ENCODE assay signal across 16 cellular contexts in genomic region chrX:146863566-146863965, GRCh38. TPM values are rescaled to one million over a fixed set of nuclear protein-coding genes. Genes with fewer than 3 reads are reported as not detected.
"Had no signal": no experiment of that assay in that cellular context is flagged by ENCODE, and none has a peak within 500 bp of the region (broad histone marks: within the 10 kb centered on the region; RNA-seq: fewer than 3 reads in every experiment).

No MANE protein-coding gene starts in this region.

- H3K27me3 ChIP-seq: gastrocnemius medialis, heart left ventricle had no signal

- H3K9ac ChIP-seq: parathyroid adenoma had no signal

- H3K4me3 ChIP-seq: gastrocnemius medialis, heart left ventricle, lung, mucosa of descending colon, thoracic aorta had no signal

- DNase-seq: activated CD4-positive, alpha-beta T cell treated with anti-CD3 and anti-CD28 coated beads, Interleukin-2, amount 10 ng/mL, durations not matched to agents 7 days and 5 days; activated CD4-positive, CD25-positive, alpha-beta regulatory T cell; activated gamma-delta T cell treated with Interleukin-2 at 50 U/mL for 16 hours; amniotic stem cell; effector CD8-positive, alpha-beta T cell; gastrocnemius medialis; heart left ventricle; left cardiac atrium; mucosa of descending colon; naive thymus-derived CD4-positive, alpha-beta T cell; retina had no signal

- H3K36me3 ChIP-seq: gastrocnemius medialis, heart left ventricle, thoracic aorta had no signal

- H3K79me2 ChIP-seq: parathyroid adenoma had no signal

- H3K4me1 ChIP-seq: gastrocnemius medialis, heart left ventricle, parathyroid adenoma had no signal

- H3K27ac ChIP-seq: gastrocnemius medialis, heart left ventricle, parathyroid adenoma, thoracic aorta had no signal

RNA-seq across cellular contexts. Expression of gene CXorf51A, which starts 49.0 kb away (rescaled TPM):
- total RNA-seq: activated CD4-positive, alpha-beta T cell treated with anti-CD3 and anti-CD28 coated beads, Interleukin-2, amount 10 ng/mL, durations not matched to agents 7 days and 5 days; gastrocnemius medialis; heart left ventricle; left cardiac atrium; lung; mucosa of descending colon; naive thymus-derived CD4-positive, alpha-beta T cell; T-helper 1 cell treated with Interleukin-12 subunit alpha and Interleukin-12 subunit beta and Interleukin-4 antibody, amounts not matched to agents 30 ng/mL and 1 ng/mL, for 36 hours; thoracic aorta; ureter had no signal
- polyA plus RNA-seq: heart left ventricle; lung; naive thymus-derived CD4-positive, alpha-beta T cell had no signal

RNA-seq across cellular contexts. Expression of gene CXorf51B, which starts 54.0 kb away (rescaled TPM):
- total RNA-seq: activated CD4-positive, alpha-beta T cell treated with anti-CD3 and anti-CD28 coated beads, Interleukin-2, amount 10 ng/mL, durations not matched to agents 7 days and 5 days; gastrocnemius medialis; heart left ventricle; left cardiac atrium; lung; mucosa of descending colon; naive thymus-derived CD4-positive, alpha-beta T cell; T-helper 1 cell treated with Interleukin-12 subunit alpha and Interleukin-12 subunit beta and Interleukin-4 antibody, amounts not matched to agents 30 ng/mL and 1 ng/mL, for 36 hours; thoracic aorta; ureter had no signal
- polyA plus RNA-seq: heart left ventricle; lung; naive thymus-derived CD4-positive, alpha-beta T cell had no signal
